Comparison of ENCODE assay signal across 8 cellular contexts in the genomic region with DNA sequence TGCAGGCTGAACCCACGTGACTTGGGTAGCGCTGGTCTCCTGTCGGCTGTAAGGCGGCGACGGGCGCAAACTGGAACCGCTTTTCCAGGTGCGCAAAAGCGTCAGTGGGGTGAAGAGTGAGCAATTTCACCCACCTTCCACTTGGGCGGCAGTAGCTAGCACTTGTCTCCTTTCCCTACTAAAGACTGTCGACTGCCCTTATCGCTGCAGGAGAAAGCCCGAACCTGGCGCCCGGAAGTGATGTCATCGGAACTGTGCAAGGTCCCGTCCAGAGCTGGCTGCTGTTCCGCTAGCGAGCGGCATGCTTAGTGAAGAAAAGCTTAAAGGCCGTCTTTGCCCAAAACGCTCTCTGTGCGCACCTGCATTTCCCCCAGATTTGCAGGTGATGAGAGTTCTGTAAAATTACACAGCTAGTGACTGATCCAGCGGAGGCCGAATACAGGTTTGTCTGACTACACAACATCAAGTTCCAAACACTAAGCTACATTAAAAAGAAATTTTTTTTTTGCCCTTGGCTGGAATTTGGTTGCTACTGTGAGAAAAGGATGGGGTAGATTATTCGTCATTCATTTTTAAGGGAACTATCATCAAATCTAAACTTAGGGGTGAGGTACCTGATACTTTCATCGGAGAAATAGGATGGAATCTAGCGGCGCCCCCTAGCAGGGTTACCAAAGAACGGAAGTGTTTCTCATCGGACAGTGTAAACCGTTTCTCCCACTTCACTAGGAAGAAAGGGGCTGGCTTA. TPM values are rescaled to one million over a fixed set of nuclear protein-coding genes. Genes with fewer than 3 reads are reported as not detected.
DNase-seq lines count a peak whose midpoint lies in the region; TF ChIP-seq lines count a peak whose summit lies in the region.

A gene with protein sequence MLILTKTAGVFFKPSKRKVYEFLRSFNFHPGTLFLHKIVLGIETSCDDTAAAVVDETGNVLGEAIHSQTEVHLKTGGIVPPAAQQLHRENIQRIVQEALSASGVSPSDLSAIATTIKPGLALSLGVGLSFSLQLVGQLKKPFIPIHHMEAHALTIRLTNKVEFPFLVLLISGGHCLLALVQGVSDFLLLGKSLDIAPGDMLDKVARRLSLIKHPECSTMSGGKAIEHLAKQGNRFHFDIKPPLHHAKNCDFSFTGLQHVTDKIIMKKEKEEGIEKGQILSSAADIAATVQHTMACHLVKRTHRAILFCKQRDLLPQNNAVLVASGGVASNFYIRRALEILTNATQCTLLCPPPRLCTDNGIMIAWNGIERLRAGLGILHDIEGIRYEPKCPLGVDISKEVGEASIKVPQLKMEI (minus strand): TSS at position 242 of the 748 bp plus-strand sequence. CDS start 1,152 bp downstream, outside the sequence.

- no peaks in the 10 kb centered on the region for H3K36me3 ChIP-seq in testis (ENCODE audit: low read depth, missing control alignments)

- H3K27me3 Mint-ChIP-seq in HFFc6 (ENCODE audit: insufficient read depth) = no peaks in the 10 kb centered on the region; the same call in 1 of the 2 replicates
- no peaks in the 10 kb centered on the region for H3K27me3 Mint-ChIP-seq in activated naive CD4-positive, alpha-beta T cell treated with anti-CD3 and anti-CD28 coated beads, Interleukin-2, amount 50 U/mL, for 24 hours

- 0 to 1% methylated on average over 33 of the region's 33 CpGs for WGBS in testis, 2 donors

- peaks cover 20% of the 10 kb centered on the region for H3K4me1 Mint-ChIP-seq in HFFc6 (ENCODE audit: low read depth)
- peaks cover 11% of the 10 kb centered on the region for H3K4me1 Mint-ChIP-seq in activated naive CD4-positive, alpha-beta T cell treated with anti-CD3 and anti-CD28 coated beads, Interleukin-2, amount 50 U/mL, for 24 hours

- TF ChIP-seq POLR2A in testis (IDR thresholded peaks at IDR 0.05) = peak; percentile 18

- peak; percentile 87 for DNase-seq in HFFc6
- DNase-seq in NAMALWA (ENCODE audit: low spot score) = peak; percentile 98
- DNase-seq in SK-N-DZ (ENCODE audit: low spot score) = peak; percentile 97
- peak; percentile 75 for DNase-seq in glomerular endothelial cell (ENCODE audit: extremely low read depth, low read depth, low spot score)
- DNase-seq in occipital lobe (lab: John Stamatoyannopoulos, UW) = peak; percentile 88
- DNase-seq in testis = peak; percentile 99

- intact Hi-C loops in testis (cut with DNase I; ENCODE audit: low total_unique reads) = loop anchor here (5.0 kb wide), 1 partner anchor 90 kb away; a partner anchor contains a TSS

- H3K9me3 ChIP-seq in testis = no peaks in the 10 kb centered on the region

- H3K27me3 ChIP-seq in testis = no peaks in the 10 kb centered on the region

- H3K4me3 Mint-ChIP-seq in HFFc6 = peak within 1 kb of the TSS; percentile 92
- peak within 1 kb of the TSS; percentile 94 for H3K4me3 Mint-ChIP-seq in activated naive CD4-positive, alpha-beta T cell treated with anti-CD3 and anti-CD28 coated beads, Interleukin-2, amount 50 U/mL, for 24 hours

- H3K4me1 ChIP-seq in testis = no peaks in the 10 kb centered on the region

- peak within 1 kb of the TSS; percentile 98 for H3K4me3 ChIP-seq in GM08714 (ENCODE audit: low read length)
- peak within 1 kb of the TSS; percentile 73 to 77 for H3K4me3 ChIP-seq in testis

- H3K27ac ChIP-seq in testis = peak within 1 kb of the TSS; percentile 82 to 91

- TF ChIP-seq CTCF in HFFc6 (IDR thresholded peaks at IDR 0.05) (peak; percentile 77), testis (IDR thresholded peaks at IDR 0.05) (peak in 2 of 3 experiments; percentile 22 to 39)

- no peaks in the 10 kb centered on the region for H3K9me3 Mint-ChIP-seq in HFFc6
- no peaks in the 10 kb centered on the region for H3K9me3 Mint-ChIP-seq in activated naive CD4-positive, alpha-beta T cell treated with anti-CD3 and anti-CD28 coated beads, Interleukin-2, amount 50 U/mL, for 24 hours

- H3K36me3 Mint-ChIP-seq in HFFc6 (ENCODE audit: low read depth) = peaks cover 9% of the 10 kb centered on the region
- H3K36me3 Mint-ChIP-seq in activated naive CD4-positive, alpha-beta T cell treated with anti-CD3 and anti-CD28 coated beads, Interleukin-2, amount 50 U/mL, for 24 hours = peaks cover 8% of the 10 kb centered on the region

- peak within 1 kb of the TSS; percentile 91 for H3K27ac Mint-ChIP-seq in HFFc6
- H3K27ac Mint-ChIP-seq in activated naive CD4-positive, alpha-beta T cell treated with anti-CD3 and anti-CD28 coated beads, Interleukin-2, amount 50 U/mL, for 24 hours = peak within 1 kb of the TSS; percentile 97

RNA-seq across cellular contexts. Expression of the gene that starts here (rescaled TPM):
- 1 to 10 TPM; 5.0 to 7.2 (median 7.0) TPM for total RNA-seq in HFFc6 (2021; fragmentation: NEBNext Ultra II Directional; extraction: Animal tissue kit (Norgen Biotek cat#: 25700))
- polyA plus RNA-seq in SK-N-DZ (2014; cell fraction: cytosol; rRNA removed) = 23.0 and 26.6 TPM in 2 replicates
- 34.5 and 34.6 TPM in 2 replicates for polyA plus RNA-seq in SK-N-DZ (2014; cell fraction: nucleus; rRNA removed)
- total RNA-seq in glomerular endothelial cell (2.4 and 3.7 TPM in 2 replicates), occipital lobe (25.6 TPM), testis (10 to 100 TPM; 15.7 TPM)
- 11.0 TPM for polyA plus RNA-seq in testis (ENCODE audit: insufficient read depth, low read depth, low replicate concordance)

Comparison
In these comparisons a context has a peak if more than half of its experiments do, and no peak if none do; other contexts are left out.
1. Peak in every context shown above with its lines: DNase-seq, H3K4me3 ChIP-seq and H3K27ac ChIP-seq.